In genomic region chr6:138517635-138518034, GRCh38 we compare ENCODE assay signal across 8 cellular contexts. TPM values are rescaled to one million over a fixed set of nuclear protein-coding genes. Genes with fewer than 3 reads are reported as not detected.
A peak's percentile ranks its signal among the peaks of the same experiment; 100 is the strongest.
DNase-seq lines count a peak whose midpoint lies in the region; ATAC-seq lines count a peak whose summit lies in the region.

No MANE protein-coding gene starts in this region.

- ATAC-seq in Right ventricle myocardium inferior = no peak
- ATAC-seq in Right ventricle myocardium superior (ENCODE audit: poor library complexity) = no peak
- ATAC-seq in HG02981 (IDR thresholded peaks at IDR 0.05; ENCODE audit: unreplicated experiment) = peak; percentile 73

- DNase-seq in Right ventricle myocardium inferior (ENCODE audit: missing footprints) = peak; percentile 73
- no peak for DNase-seq in Right ventricle myocardium superior
- peak; percentile 62 for DNase-seq in OCI-M1 (lab: John Stamatoyannopoulos, UW)
- peak; percentile 56 to 64 for DNase-seq in activated T-cell treated with anti-CD3 and anti-CD28 coated beads, Interleukin-2, amount 50 U/mL, for 48 hours
- DNase-seq in germinal center (ENCODE audit: low spot score) = peak; percentile 71
- peak; percentile 34 to 38 (median 38) for DNase-seq in stimulated activated CD4-positive, alpha-beta T cell treated with anti-CD3 and anti-CD28 coated beads, Interleukin-12 subunit alpha, Interleukin-12 subunit beta, amount 100 ng/mL, for 48 hours (ENCODE audit: low read depth in 2 of 3, low spot score in 1 of 3)
- no peak for DNase-seq in NCI-H2029 (lab: John Stamatoyannopoulos, UW)

- intact Hi-C loops in Right ventricle myocardium inferior (cut with DNase I) = loop anchor here (10.0 kb wide), 1 partner anchor 403 kb away; no protein-coding TSS in a partner anchor
- intact Hi-C loops in Right ventricle myocardium superior (cut with DNase I) = loop anchor here (10.0 kb wide), 1 partner anchor 403 kb away; no protein-coding TSS in a partner anchor

RNA-seq across cellular contexts. Expression of gene NHSL1, which starts 18.3 kb away (rescaled TPM):
- 56.6 TPM for total RNA-seq in Right ventricle myocardium inferior
- 44.2 TPM for total RNA-seq in Right ventricle myocardium superior

Comparison
In these comparisons a context has a peak if more than half of its experiments do, and no peak if none do; other contexts are left out.
1. DNase-seq: peak in Right ventricle myocardium inferior (single experiment), OCI-M1 (single experiment), activated T-cell treated with anti-CD3 and anti-CD28 coated beads, Interleukin-2, amount 50 U/mL, for 48 hours (2 of 2), germinal center (single experiment) and stimulated activated CD4-positive, alpha-beta T cell treated with anti-CD3 and anti-CD28 coated beads, Interleukin-12 subunit alpha, Interleukin-12 subunit beta, amount 100 ng/mL, for 48 hours (3 of 3); none in Right ventricle myocardium superior (single experiment) and NCI-H2029 (single experiment).